8 cellular contexts compared by ENCODE assay signal in the genomic region with DNA sequence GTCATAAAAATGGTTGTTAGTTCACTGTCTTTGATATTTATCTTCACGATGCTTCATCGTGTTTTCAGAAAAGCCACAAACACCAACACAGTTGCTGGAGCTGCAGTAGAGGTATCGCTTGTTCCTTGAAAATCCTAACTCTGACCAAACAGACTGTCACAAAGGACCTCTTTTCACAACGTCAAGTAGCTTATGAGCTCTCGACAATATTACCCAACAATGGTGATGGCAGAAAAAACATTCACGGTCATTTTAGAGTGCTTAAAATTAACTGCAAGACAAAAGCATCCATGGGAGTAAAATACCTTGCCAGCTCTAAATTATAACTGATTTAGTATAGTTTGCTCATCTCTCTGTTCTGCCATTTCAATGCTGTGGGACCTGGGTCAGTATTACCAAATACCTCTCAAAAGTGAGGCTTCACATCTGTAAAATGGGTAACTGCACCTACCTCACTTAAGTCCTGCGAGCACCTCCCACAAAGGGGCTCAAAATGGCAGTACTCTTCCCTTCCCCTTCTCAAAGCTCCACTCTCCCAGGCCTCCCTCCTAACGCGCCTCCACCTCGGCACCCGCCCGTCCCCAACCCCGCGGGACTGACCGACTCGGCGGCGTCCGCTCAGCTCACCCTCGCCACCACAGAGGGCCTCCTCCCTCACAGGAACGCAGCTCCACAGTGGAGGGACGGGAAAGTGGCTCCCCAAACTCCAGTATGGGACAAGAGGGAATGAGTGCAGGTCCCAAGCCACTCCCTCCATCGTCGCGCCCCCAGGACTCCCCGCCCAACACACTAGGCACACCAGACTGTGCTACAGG. TPM values are rescaled to one million over a fixed set of nuclear protein-coding genes. Genes with fewer than 3 reads are reported as not detected.
DNase-seq lines count a peak whose midpoint lies in the region; ATAC-seq, FAIRE-seq and TF ChIP-seq lines count a peak whose summit lies in the region.

No MANE protein-coding gene starts in this region.

- H3K36me3 Mint-ChIP-seq in activated naive CD4-positive, alpha-beta T cell treated with anti-CD3 and anti-CD28 coated beads, Interleukin-2, amount 10 ng/mL, durations not matched to agents 7 days and 5 days = peaks cover 34% of the 10 kb centered on the region
- peaks cover 7% of the 10 kb centered on the region for H3K36me3 Mint-ChIP-seq in chondrocyte (ENCODE audit: low read depth)

- peaks cover 0 to 2% of the 10 kb centered on the region in 2 donors for H3K9me3 ChIP-seq in stomach smooth muscle (ENCODE audit: control insufficient read depth in 2 of 2, low read length in 2 of 2)

- FAIRE-seq in urothelium cell line (lab: Jason Lieb, UNC) = no peak

- intact Hi-C loops in left colon (cut with DNase I, micrococcal nuclease) = no loop called here

- peaks cover 2 to 12% of the 10 kb centered on the region in 2 donors for H3K27me3 ChIP-seq in stomach smooth muscle (ENCODE audit: control insufficient read depth in 1 of 2, insufficient read depth in 2 of 2, low read length in 2 of 2)

- H3K9ac ChIP-seq in stomach smooth muscle (ENCODE audit: low read length in 2 of 2) = peak overlapping the region; percentile 58 to 59

- peak overlapping the region; percentile 37 for H3K27ac ChIP-seq in stomach smooth muscle (ENCODE audit: low read length)

- CTCF ChIA-PET in activated naive CD4-positive, alpha-beta T cell treated with anti-CD3 and anti-CD28 coated beads, Interleukin-2, amount 10 ng/mL, durations not matched to agents 7 days and 5 days (lab: Charles Lee) = interaction anchor here (0.6 to 1.2 kb wide), 5 partner anchors 13 to 823 kb away, joined by 3 to 4 read pairs (median 4); a partner anchor contains a TSS

- H3K9me3 Mint-ChIP-seq in activated naive CD4-positive, alpha-beta T cell treated with anti-CD3 and anti-CD28 coated beads, Interleukin-2, amount 10 ng/mL, durations not matched to agents 7 days and 5 days = peaks cover 1% of the 10 kb centered on the region
- no peaks in the 10 kb centered on the region for H3K9me3 Mint-ChIP-seq in chondrocyte (ENCODE audit: low read depth)

- peaks cover 52% of the 10 kb centered on the region for H3K4me1 Mint-ChIP-seq in activated naive CD4-positive, alpha-beta T cell treated with anti-CD3 and anti-CD28 coated beads, Interleukin-2, amount 10 ng/mL, durations not matched to agents 7 days and 5 days
- H3K4me1 Mint-ChIP-seq in chondrocyte (ENCODE audit: low read depth) = peaks cover 54% of the 10 kb centered on the region

- H3K27ac Mint-ChIP-seq in activated naive CD4-positive, alpha-beta T cell treated with anti-CD3 and anti-CD28 coated beads, Interleukin-2, amount 10 ng/mL, durations not matched to agents 7 days and 5 days = peak overlapping the region; percentile 99
- H3K27ac Mint-ChIP-seq in chondrocyte (ENCODE audit: unreplicated experiment) = peak overlapping the region; percentile 99

- peak overlapping the region; percentile 84 to 86 for H3K4me3 ChIP-seq in stomach smooth muscle (ENCODE audit: low read length in 2 of 2)

- H3K27me3 Mint-ChIP-seq in activated naive CD4-positive, alpha-beta T cell treated with anti-CD3 and anti-CD28 coated beads, Interleukin-2, amount 10 ng/mL, durations not matched to agents 7 days and 5 days = peaks cover 16% of the 10 kb centered on the region
- H3K27me3 Mint-ChIP-seq in chondrocyte (ENCODE audit: low read depth) = no peaks in the 10 kb centered on the region

- H3K36me3 ChIP-seq in stomach smooth muscle (ENCODE audit: control insufficient read depth in 2 of 2, insufficient read depth in 2 of 2, low read length in 2 of 2) = no peaks in the 10 kb centered on the region

- H3K4me3 Mint-ChIP-seq in activated naive CD4-positive, alpha-beta T cell treated with anti-CD3 and anti-CD28 coated beads, Interleukin-2, amount 10 ng/mL, durations not matched to agents 7 days and 5 days = peak overlapping the region; percentile 97
- peak overlapping the region; percentile 94 for H3K4me3 Mint-ChIP-seq in chondrocyte (ENCODE audit: unreplicated experiment)

- peaks cover 12% of the 10 kb centered on the region for H3K4me1 ChIP-seq in stomach smooth muscle (ENCODE audit: control insufficient read depth, insufficient read depth, low read length)

- DNase-seq in activated naive CD4-positive, alpha-beta T cell treated with anti-CD3 and anti-CD28 coated beads, Interleukin-2, amount 10 ng/mL, durations not matched to agents 7 days and 5 days = no peak
- no peak for DNase-seq in activated naive CD4-positive, alpha-beta T cell treated with anti-CD3 and anti-CD28 coated beads, Interleukin-2, amount 50 U/mL, for 16 hours
- peak; percentile 77 to 78 for DNase-seq in NOMO-1 (lab: John Stamatoyannopoulos, UW; ENCODE audit: unreplicated experiment in 2 of 2)
- DNase-seq in chondrocyte (ENCODE audit: low spot score) = no peak
- no peak for DNase-seq in left colon
- DNase-seq in urothelium cell line (ENCODE audit: low spot score) = no peak

- no peak for TF ChIP-seq CTCF in chondrocyte (IDR thresholded peaks at IDR 0.05)

- ATAC-seq in HG02840 (IDR thresholded peaks at IDR 0.05; ENCODE audit: low FRiP score, unreplicated experiment) = peak; percentile 43
- ATAC-seq in left colon = peak; percentile 60

RNA-seq across cellular contexts. Expression of a gene that starts 0.5 kb away (rescaled TPM):
- total RNA-seq in chondrocyte = 25.3 to 26.7 TPM (median 25.5 TPM) in 3 replicates
- total RNA-seq in left colon = 1 to 10 TPM; 5.4 to 5.7 TPM

RNA-seq across cellular contexts. Expression of a gene that starts 49.6 kb away (rescaled TPM):
- 38.7 to 52.9 TPM (median 40.2 TPM) in 3 replicates for total RNA-seq in chondrocyte
- 10 to 100 TPM; 30.9 to 35.5 TPM for total RNA-seq in left colon

RNA-seq across cellular contexts. Expression of a gene that starts 50.0 kb away (rescaled TPM):
- 22.6 to 39.1 TPM (median 23.9 TPM) in 3 replicates for total RNA-seq in chondrocyte
- total RNA-seq in left colon = 10 to 100 TPM; 11.1 to 15.0 TPM

Comparison
In these comparisons a context has a peak if more than half of its experiments do, and no peak if none do; other contexts are left out.
1. DNase-seq: peak in NOMO-1 (2 of 2); none in activated naive CD4-positive, alpha-beta T cell treated with anti-CD3 and anti-CD28 coated beads, Interleukin-2, amount 10 ng/mL, durations not matched to agents 7 days and 5 days (single experiment), activated naive CD4-positive, alpha-beta T cell treated with anti-CD3 and anti-CD28 coated beads, Interleukin-2, amount 50 U/mL, for 16 hours (single experiment), chondrocyte (single experiment), left colon (0 of 2) and urothelium cell line (single experiment).